Comparison of ENCODE assay signal across 14 cellular contexts in genomic region chr9:37419204-37419603, GRCh38. TPM values are rescaled to one million over a fixed set of nuclear protein-coding genes. Genes with fewer than 3 reads are reported as not detected.
A peak's percentile ranks its signal among the peaks of the same experiment; 100 is the strongest.
DNase-seq lines count a peak whose midpoint lies in the region; ATAC-seq and TF ChIP-seq lines count a peak whose summit lies in the region.
"Had no signal": no experiment of that assay in that cellular context is flagged by ENCODE, and none has a peak within 500 bp of the region (broad histone marks: within the 10 kb centered on the region; RNA-seq: fewer than 3 reads in every experiment).

No MANE protein-coding gene starts in this region.

- H3K27ac ChIP-seq in 22Rv1 (peak overlapping the region; percentile 71; the same call in 1 of the 2 replicates), liver (ENCODE audit: low read depth in 1 of 2, low read length in 2 of 2) (peak overlapping the region; percentile 68 to 71), neuronal stem cell (replicated peaks; ENCODE audit: low read length) (no peak overlapping the region), Peyer's patch (no peak overlapping the region), SK-N-SH (ENCODE audit: low read depth in 2 of 2, low read length in 1 of 2) (no peak overlapping the region)
- no peak overlapping the region for H3K27ac ChIP-seq in CD4-positive, alpha-beta T cell (ENCODE audit: low read depth, low read length)

- CTCF ChIA-PET in CD4-positive, alpha-beta T cell (lab: Charles Lee): no interaction called here
- CTCF ChIA-PET in Calu3 (lab: Charles Lee): no interaction called here
- CTCF ChIA-PET in SK-N-SH (lab: Yijun Ruan, JAX): interaction anchor here (0.9 kb wide), 1 partner anchor 9 kb away, joined by 3 read pairs; no protein-coding TSS in a partner anchor

- no peak overlapping the region for H3K27ac Mint-ChIP-seq in CD4-positive, alpha-beta T cell
- H3K27ac Mint-ChIP-seq in Calu3 (ENCODE audit: unreplicated experiment): no peak overlapping the region

- H3K9me3 ChIP-seq in CD4-positive, alpha-beta T cell (ENCODE audit: control insufficient read depth, low read length): no peaks in the 10 kb centered on the region
- H3K9me3 ChIP-seq in liver (ENCODE audit: control insufficient read depth in 4 of 4, low read length in 3 of 4): no peaks in the 10 kb centered on the region
- H3K9me3 ChIP-seq in neuronal stem cell (replicated peaks in 1 of 2; ENCODE audit: control insufficient read depth in 2 of 2, insufficient read depth in 1 of 2, low read depth in 1 of 2, low read length in 2 of 2): no peaks in the 10 kb centered on the region
- no peaks in the 10 kb centered on the region for H3K9me3 ChIP-seq in Peyer's patch
- H3K9me3 ChIP-seq in SK-N-SH: no peaks in the 10 kb centered on the region
- H3K9me3 ChIP-seq: BE2C had no signal

- H2BK12ac ChIP-seq in neuronal stem cell (ENCODE audit: low read length): no peak overlapping the region

- no peak overlapping the region for H4K91ac ChIP-seq in neuronal stem cell (ENCODE audit: low read depth, low read length, poor library complexity)

- H3K4me1 ChIP-seq in liver (ENCODE audit: control insufficient read depth in 4 of 4, insufficient read depth in 4 of 4, low read length in 3 of 4): peaks cover 21 to 63% (median 53%) of the 10 kb centered on the region in 4 donors
- H3K4me1 ChIP-seq in neuronal stem cell (ENCODE audit: control insufficient read depth in 2 of 2, insufficient read depth in 1 of 2, low read depth in 1 of 2, low read length in 2 of 2): peaks cover 17 to 28% of the 10 kb centered on the region in 2 donors
- H3K4me1 ChIP-seq in Peyer's patch: peaks cover 0 to 17% (median 13%) of the 10 kb centered on the region in 4 donors
- peaks cover 9 to 12% of the 10 kb centered on the region in 2 experiments; a peak in 2 of 4 replicates for H3K4me1 ChIP-seq in SK-N-SH (ENCODE audit: control insufficient read depth in 1 of 2, insufficient read depth in 2 of 2, low read depth in 1 of 2, low read length in 1 of 2)

- H3K9ac ChIP-seq in liver (ENCODE audit: low read depth in 1 of 2, low read length in 2 of 2) (no peak overlapping the region), neuronal stem cell (ENCODE audit: low read depth, low read length, poor library complexity) (no peak overlapping the region), SK-N-SH (no peak overlapping the region)

- H3K79me1 ChIP-seq in neuronal stem cell (ENCODE audit: low read depth, low read length): peaks cover 3% of the 10 kb centered on the region

- peaks cover 3% of the 10 kb centered on the region; the same call in 1 of the 2 replicates for H4K20me1 ChIP-seq in SK-N-SH (ENCODE audit: insufficient read depth)

- peaks cover 17% of the 10 kb centered on the region for H3K79me2 ChIP-seq in SK-N-SH (ENCODE audit: insufficient read depth)

- H3K27me3 ChIP-seq in CD4-positive, alpha-beta T cell (ENCODE audit: control insufficient read depth, insufficient read depth, low read length): no peaks in the 10 kb centered on the region
- H3K27me3 ChIP-seq in liver (ENCODE audit: control insufficient read depth in 4 of 4, insufficient read depth in 4 of 4, low read length in 3 of 4): no peaks in the 10 kb centered on the region
- H3K27me3 ChIP-seq in neuronal stem cell (ENCODE audit: control insufficient read depth in 3 of 3, insufficient read depth in 3 of 3, low read depth in 1 of 3, low read length in 3 of 3): no peaks in the 10 kb centered on the region
- no peaks in the 10 kb centered on the region for H3K27me3 ChIP-seq in Peyer's patch
- H3K27me3 ChIP-seq in SK-N-SH (ENCODE audit: insufficient read depth): no peaks in the 10 kb centered on the region
- H3K27me3 ChIP-seq: BE2C had no signal

- H3K36me3 Mint-ChIP-seq in CD4-positive, alpha-beta T cell (ENCODE audit: low read depth): peaks cover 5% of the 10 kb centered on the region
- H3K36me3 Mint-ChIP-seq in Calu3 (ENCODE audit: insufficient read depth, unreplicated experiment): peaks cover 11% of the 10 kb centered on the region
- H3K36me3 Mint-ChIP-seq: CD14-positive monocyte had no signal

- peak overlapping the region; percentile 38 for H3K4me3 Mint-ChIP-seq in CD4-positive, alpha-beta T cell
- H3K4me3 Mint-ChIP-seq in Calu3 (ENCODE audit: low read depth, unreplicated experiment): no peak overlapping the region
- H3K4me3 Mint-ChIP-seq: CD14-positive monocyte had no signal

- POLR2A ChIA-PET in CD4-positive, alpha-beta T cell (lab: Charles Lee): no interaction called here
- POLR2A ChIA-PET in SK-N-SH (lab: Yijun Ruan, JAX): no interaction called here

- H3K27me3 Mint-ChIP-seq in CD4-positive, alpha-beta T cell: no peaks in the 10 kb centered on the region
- no peaks in the 10 kb centered on the region for H3K27me3 Mint-ChIP-seq in Calu3 (ENCODE audit: unreplicated experiment)

- TF ChIP-seq CTCF in 22Rv1 (IDR thresholded peaks at IDR 0.05) (no peak), liver (IDR thresholded peaks at IDR 0.05; ENCODE audit: low read depth, low read length, missing input control) (no peak), Calu3 (IDR thresholded peaks at IDR 0.05; ENCODE audit: unreplicated experiment) (no peak), Peyer's patch (IDR thresholded peaks at IDR 0.05) (no peak), SK-N-SH (IDR thresholded peaks at IDR 0.05) (no peak)
- TF ChIP-seq CTCF in CD4-positive, alpha-beta T cell (IDR thresholded peaks at IDR 0.05): no peak

- H2AFZ ChIP-seq in neuronal stem cell (ENCODE audit: low read length): no peak overlapping the region
- no peak overlapping the region for H2AFZ ChIP-seq in SK-N-SH (ENCODE audit: low read depth)

- H2BK15ac ChIP-seq in neuronal stem cell (ENCODE audit: low read length): peak overlapping the region; percentile 62

- H3K14ac ChIP-seq in neuronal stem cell (ENCODE audit: low read length): no peak overlapping the region

- no peak overlapping the region for H3K4ac ChIP-seq in neuronal stem cell (ENCODE audit: low read length)

- BruUV-seq in Calu3 (replicated peaks; lab: Mats Ljungman, UMichigan): no TSS peak

- H3K9me3 Mint-ChIP-seq in CD4-positive, alpha-beta T cell: no peaks in the 10 kb centered on the region
- H3K9me3 Mint-ChIP-seq in Calu3 (ENCODE audit: low read depth, unreplicated experiment): no peaks in the 10 kb centered on the region

- TF ChIP-seq RAD21 in liver (IDR thresholded peaks at IDR 0.05) (no peak), SK-N-SH (IDR thresholded peaks at IDR 0.05; ENCODE audit: low read length) (no peak)

- peaks cover 13% of the 10 kb centered on the region for H3F3A ChIP-seq in SK-N-SH (replicated peaks; ENCODE audit: insufficient read depth)

- no peak overlapping the region for H3K18ac ChIP-seq in neuronal stem cell (ENCODE audit: low read length)

- no peak overlapping the region for H3K4me2 ChIP-seq in neuronal stem cell (ENCODE audit: insufficient read depth, low read length, poor library complexity, severe bottlenecking)
- H3K4me2 ChIP-seq in SK-N-SH: no peak overlapping the region

- no peaks in the 10 kb centered on the region for H3K9me2 ChIP-seq in SK-N-SH

- H2BK120ac ChIP-seq in neuronal stem cell (ENCODE audit: low read depth, low read length): no peak overlapping the region

- H3K4me3 ChIP-seq in liver (ENCODE audit: low read depth in 1 of 3, low read length in 3 of 3) (no peak overlapping the region), neuronal stem cell (ENCODE audit: low read length in 2 of 2) (no peak overlapping the region), Peyer's patch (no peak overlapping the region), SK-N-SH (ENCODE audit: low read depth in 2 of 2, low read length in 1 of 2) (no peak overlapping the region)
- H3K4me3 ChIP-seq: GM12878 had no signal

- H2BK5ac ChIP-seq in neuronal stem cell (ENCODE audit: low read length): peak overlapping the region; percentile 21

- no peak overlapping the region for H4K8ac ChIP-seq in neuronal stem cell (ENCODE audit: low read depth, low read length)

- no peak for TF ChIP-seq EP300 in SK-N-SH (IDR thresholded peaks at IDR 0.05; ENCODE audit: borderline replicate concordance in 1 of 2, low read depth in 1 of 2, low read length in 1 of 2)

- H3K23ac ChIP-seq in neuronal stem cell (ENCODE audit: low read depth, low read length, poor library complexity): no peak overlapping the region

- peaks cover 30% of the 10 kb centered on the region for H3K4me1 Mint-ChIP-seq in CD4-positive, alpha-beta T cell (ENCODE audit: low read depth)
- peaks cover 18% of the 10 kb centered on the region for H3K4me1 Mint-ChIP-seq in Calu3 (ENCODE audit: low read depth, unreplicated experiment)

- TF ChIP-seq POLR2A in Peyer's patch (IDR thresholded peaks at IDR 0.05): no peak

- no peak for ATAC-seq in CD4-positive, alpha-beta T cell (ENCODE audit: poor library complexity)
- ATAC-seq: GM12878, HCT116 had no signal

- H2AK5ac ChIP-seq in neuronal stem cell (ENCODE audit: low read depth, low read length): peak overlapping the region; percentile 61

- DNase-seq in CD4-positive, alpha-beta T cell: no peak
- DNase-seq in neuronal stem cell (ENCODE audit: low spot score): no peak
- no peak for DNase-seq in Calu3
- no peak for DNase-seq in Peyer's patch
- no peak for DNase-seq in SK-N-SH
- DNase-seq: BE2C, DMS 273 treated with DMSO at 0.1 percent for 48 hours, IMR-90, KBM-7 had no signal

- H3K36me3 ChIP-seq in liver (ENCODE audit: control insufficient read depth in 4 of 4, insufficient read depth in 3 of 4, low read depth in 1 of 4, low read length in 3 of 4) (no peaks in the 10 kb centered on the region), neuronal stem cell (replicated peaks in 1 of 2; ENCODE audit: control insufficient read depth in 2 of 2, insufficient read depth in 2 of 2, low read length in 2 of 2) (peaks cover 0 to 7% of the 10 kb centered on the region in 2 donors), Peyer's patch (no peaks in the 10 kb centered on the region), SK-N-SH (replicated peaks in 1 of 2; ENCODE audit: control insufficient read depth in 1 of 2, insufficient read depth in 2 of 2, low read length in 1 of 2) (peaks cover 0 to 4% of the 10 kb centered on the region in 2 experiments)
- H3K36me3 ChIP-seq: BE2C had no signal

- WGBS in liver: 68% methylated on average over 5 of the region's 5 CpGs
- WGBS in neuronal stem cell (ENCODE audit: extremely low coverage in 2 of 2, insufficient read length in 2 of 2, insufficient replicate concordance in 1 of 2), 2 donors: no CpG with 5 or more reads among the region's 5 CpGs
- WGBS in SK-N-SH (ENCODE audit: low lambda C conversion rate): 85% methylated on average over 5 of the region's 5 CpGs

- intact Hi-C loops in CD4-positive, alpha-beta T cell (cut with DNase I, micrococcal nuclease): no loop called here
- intact Hi-C loops in Calu3 (cut with micrococcal nuclease; ENCODE audit: unreplicated experiment): no loop called here

RNA-seq across cellular contexts. Expression of gene GRHPR, which starts 3.3 kb away (rescaled TPM):
- total RNA-seq in CD4-positive, alpha-beta T cell: 10 to 100 TPM; 29.0 to 29.6 TPM
- total RNA-seq in liver (100 to 1,000 TPM; 125 to 524 TPM), Calu3 (2022) (26.0 and 28.0 TPM in 2 replicates), Peyer's patch (100 to 1,000 TPM in 3 of 4 donors, 10 to 100 TPM in 1; 99.0 to 141 (median 114) TPM)
- polyA plus RNA-seq in liver (100 to 1,000 TPM; 197 to 391 TPM), SK-N-SH (2012; rRNA removed) (206 and 232 TPM in 2 replicates)
- polyA plus RNA-seq in neuronal stem cell (2013, experiment 1 of 2): 139 TPM
- 138 TPM for polyA plus RNA-seq in neuronal stem cell (2013, experiment 2 of 2)
- 107 and 153 TPM in 2 replicates for polyA plus RNA-seq in SK-N-SH (2012; cell fraction: cytosol; rRNA removed)
- polyA plus RNA-seq in SK-N-SH (2012; cell fraction: nucleus; rRNA removed): 193 and 213 TPM in 2 replicates

RNA-seq across cellular contexts. Expression of gene ZBTB5, which starts 46.0 kb away (rescaled TPM):
- total RNA-seq in CD4-positive, alpha-beta T cell: 10 to 100 TPM; 21.3 to 22.0 TPM
- 1 to 10 TPM; 9.3 to 9.4 TPM for total RNA-seq in liver
- polyA plus RNA-seq in liver: 1 to 10 TPM; 2.4 to 3.6 TPM
- 19.2 TPM for polyA plus RNA-seq in neuronal stem cell (2013, experiment 1 of 2)
- 19.2 TPM for polyA plus RNA-seq in neuronal stem cell (2013, experiment 2 of 2)
- total RNA-seq in Calu3 (2022): 4.7 and 5.3 TPM in 2 replicates
- 10 to 100 TPM in 3 of 4 donors, 1 to 10 TPM in 1; 9.1 to 15.1 (median 12.8) TPM for total RNA-seq in Peyer's patch
- 6.3 and 9.6 TPM in 2 replicates for polyA plus RNA-seq in SK-N-SH (2012; rRNA removed)
- 4.8 and 5.8 TPM in 2 replicates for polyA plus RNA-seq in SK-N-SH (2012; cell fraction: cytosol; rRNA removed)
- polyA plus RNA-seq in SK-N-SH (2012; cell fraction: nucleus; rRNA removed): 13.3 and 18.3 TPM in 2 replicates

Comparison
In these comparisons a context has a peak if more than half of its experiments do, and no peak if none do; other contexts are left out.
1. H3K27ac ChIP-seq: peak in 22Rv1 (single experiment) and liver (2 of 2); none in CD4-positive, alpha-beta T cell (single experiment), neuronal stem cell (single experiment), Peyer's patch (0 of 4) and SK-N-SH (0 of 2).